8 cellular contexts compared by ENCODE assay signal in genomic region chr11:17077520-17078401, GRCh38. TPM values are rescaled to one million over a fixed set of nuclear protein-coding genes. Genes with fewer than 3 reads are reported as not detected.
DNase-seq lines count a peak whose midpoint lies in the region; ATAC-seq lines count a peak whose summit lies in the region.

Gene RPS13, minus strand, starts transcription at chr11:17077667. Its CDS starts 26 bp downstream, at chr11:17077641.

- peak within 1 kb of the TSS; percentile 98 for H3K27ac Mint-ChIP-seq in dendritic cell treated with granulocyte-macrophage colony-stimulating factor and Interleukin-4, amounts not matched to agents 40 ng/mL and 50 ng/mL, for 4 days

- peak within 1 kb of the TSS; percentile 85 to 99 (median 92) for H3K4me3 ChIP-seq in BLaER1 treated with 17β-estradiol and CSF1 and Interleukin-3, amounts not matched to agents 10 nM and 100 nM

- H3K27ac ChIP-seq in BLaER1 treated with 17β-estradiol and CSF1 and Interleukin-3, amounts not matched to agents 10 nM and 100 nM = peak within 1 kb of the TSS; percentile 90 to 100 (median 97)

- no peaks in the 10 kb centered on the region for H3K9me3 Mint-ChIP-seq in dendritic cell treated with granulocyte-macrophage colony-stimulating factor and Interleukin-4, amounts not matched to agents 40 ng/mL and 50 ng/mL, for 4 days

- H3K9ac ChIP-seq in BLaER1 treated with 17β-estradiol and CSF1 and Interleukin-3, amounts not matched to agents 10 nM and 100 nM = peak within 1 kb of the TSS; percentile 93 to 100 (median 98)

- no peaks in the 10 kb centered on the region for H3K27me3 ChIP-seq in BLaER1 treated with 17β-estradiol and CSF1 and Interleukin-3, amounts not matched to agents 10 nM and 100 nM

- intact Hi-C loops in dendritic cell treated with granulocyte-macrophage colony-stimulating factor and Interleukin-4, amounts not matched to agents 40 ng/mL and 50 ng/mL, for 4 days (cut with micrococcal nuclease) = loop anchor here (2.0 to 10.0 kb wide), 6 partner anchors 130 to 937 kb away; partner anchors contain the start of genes C11orf58, NCR3LG1, NUCB2 and PIK3C2A

- peaks cover 34 to 43% (median 41%) of the 10 kb centered on the region in 11 experiments for H3K36me3 ChIP-seq in BLaER1 treated with 17β-estradiol and CSF1 and Interleukin-3, amounts not matched to agents 10 nM and 100 nM

- H3K4me1 Mint-ChIP-seq in dendritic cell treated with granulocyte-macrophage colony-stimulating factor and Interleukin-4, amounts not matched to agents 40 ng/mL and 50 ng/mL, for 4 days (ENCODE audit: low read depth) = peaks cover 37% of the 10 kb centered on the region

- DNase-seq in NCI-H748 (lab: John Stamatoyannopoulos, UW; ENCODE audit: unreplicated experiment) = peak; percentile 99
- DNase-seq in activated CD4-positive, alpha-beta T cell treated with anti-CD3 and anti-CD28 coated beads, Interleukin-2, amount 50 U/mL, for 1 hour = peak; percentile 91
- DNase-seq in left lobe of liver (ENCODE audit: low spot score) = peak; percentile 98
- DNase-seq in stimulated activated CD4-positive, alpha-beta T cell treated with anti-CD3 and anti-CD28 coated beads, Interleukin-2, amount 100 ng/mL, for 4 hours (ENCODE audit: low read depth) = peak; percentile 92

- peaks cover 0 to 3% (median 0%) of the 10 kb centered on the region in 11 experiments; a peak in 1 of 22 replicates for H3K9me3 ChIP-seq in BLaER1 treated with 17β-estradiol and CSF1 and Interleukin-3, amounts not matched to agents 10 nM and 100 nM (replicated peaks in 1 of 11)

- H4K20me1 ChIP-seq in BLaER1 treated with 17β-estradiol and CSF1 and Interleukin-3, amounts not matched to agents 10 nM and 100 nM = peaks cover 23 to 44% (median 39%) of the 10 kb centered on the region in 11 experiments; a peak in 21 of 22 replicates

- H3K4me1 ChIP-seq in BLaER1 treated with 17β-estradiol and CSF1 and Interleukin-3, amounts not matched to agents 10 nM and 100 nM = peaks cover 28 to 54% (median 40%) of the 10 kb centered on the region in 10 experiments

- H3K4me2 ChIP-seq in BLaER1 treated with 17β-estradiol and CSF1 and Interleukin-3, amounts not matched to agents 10 nM and 100 nM = peak within 1 kb of the TSS; percentile 88 to 98 (median 96)

- H3K4me3 Mint-ChIP-seq in dendritic cell treated with granulocyte-macrophage colony-stimulating factor and Interleukin-4, amounts not matched to agents 40 ng/mL and 50 ng/mL, for 4 days = peak within 1 kb of the TSS; percentile 87

- no peaks in the 10 kb centered on the region for H3K27me3 Mint-ChIP-seq in dendritic cell treated with granulocyte-macrophage colony-stimulating factor and Interleukin-4, amounts not matched to agents 40 ng/mL and 50 ng/mL, for 4 days

- peak; percentile 94 for ATAC-seq in GM19351 (IDR thresholded peaks at IDR 0.05; ENCODE audit: unreplicated experiment)
- ATAC-seq in HG03521 (IDR thresholded peaks at IDR 0.05; ENCODE audit: unreplicated experiment) = peak; percentile 95
- ATAC-seq in left lobe of liver = peak; percentile 97

- H3K36me3 Mint-ChIP-seq in dendritic cell treated with granulocyte-macrophage colony-stimulating factor and Interleukin-4, amounts not matched to agents 40 ng/mL and 50 ng/mL, for 4 days (ENCODE audit: low read depth) = peaks cover 57% of the 10 kb centered on the region

RNA-seq across cellular contexts. Expression of gene RPS13, which starts in this region (rescaled TPM):
- 272 TPM for total RNA-seq in left lobe of liver

Comparison
In these comparisons a context has a peak if more than half of its experiments do, and no peak if none do; other contexts are left out.
1. Peak in every context shown above with its lines: DNase-seq, ATAC-seq, H3K4me3 ChIP-seq and H3K27ac ChIP-seq.